32 cellular contexts compared by ENCODE assay signal in the genomic region with DNA sequence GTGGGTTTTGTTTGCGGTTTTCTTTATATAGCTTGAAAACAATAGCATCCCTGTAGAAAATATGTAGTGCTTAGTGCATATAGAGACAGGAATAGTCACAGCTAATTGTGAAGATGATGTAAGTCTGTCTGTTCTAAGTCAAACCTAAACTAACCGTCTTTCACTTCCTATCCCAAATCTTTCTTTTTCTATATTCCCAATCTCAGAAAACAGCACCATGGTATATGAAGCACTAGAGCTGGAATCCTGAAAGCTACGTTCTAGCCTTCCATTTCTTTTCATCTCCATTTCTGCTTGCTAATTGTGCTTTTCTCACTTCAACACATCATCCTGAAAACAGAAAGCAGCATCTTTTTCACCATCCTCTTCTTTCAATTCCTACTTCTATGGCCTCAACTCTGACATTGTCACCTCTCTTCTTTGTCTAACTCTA.
"Had no signal": no experiment of that assay in that cellular context is flagged by ENCODE, and none has a peak within 500 bp of the region (broad histone marks: within the 10 kb centered on the region; RNA-seq: fewer than 3 reads in every experiment).

No MANE protein-coding gene starts in this region.

- H3K36me3 ChIP-seq: ascending aorta, cardiac muscle cell, gastrocnemius medialis, left lung, lower lobe of right lung, pancreas, prostate gland, stomach, suprapubic skin, tibial artery, upper lobe of right lung had no signal

- H3K4me1 ChIP-seq: ascending aorta, gastrocnemius medialis, left lung, lower lobe of right lung, pancreas, prostate gland, stomach, suprapubic skin, tibial artery, upper lobe of right lung had no signal

- DNase-seq: activated CD4-positive, alpha-beta memory T cell treated with anti-CD3 and anti-CD28 coated beads for 36 hours; activated CD4-positive, alpha-beta T cell treated with anti-CD3 and anti-CD28 coated beads, Interleukin-2, amount 10 ng/mL, durations not matched to agents 24 days and 14 days; activated CD4-positive, CD25-positive, alpha-beta regulatory T cell treated with anti-CD3 and anti-CD28 coated beads, Interleukin-2, amount 50 U/mL, for 72 hours; activated CD8-positive, alpha-beta memory T cell treated with anti-CD3 and anti-CD28 coated beads, Interleukin-2, amount 50 U/mL, for 4 hours; activated effector memory CD4-positive, alpha-beta T cell treated with anti-CD3 and anti-CD28 coated beads, Interleukin-2, amount 50 U/mL, for 16 hours; activated naive CD4-positive, alpha-beta T cell treated with anti-CD3 and anti-CD28 coated beads for 36 hours; activated naive CD8-positive, alpha-beta T cell treated with anti-CD3 and anti-CD28 coated beads, Interleukin-2, amount 10 ng/mL, durations not matched to agents 7 days and 5 days; activated T-cell treated with anti-CD3 and anti-CD28 coated beads, Interleukin-2, amount 50 U/mL, for 1 hour; dorsolateral prefrontal cortex; effector memory CD4-positive, alpha-beta T cell; gastrocnemius medialis; glutamatergic neuron; left lung; lower lobe of right lung; mesenchymal stem cell; naive thymus-derived CD8-positive, alpha-beta T cell; nucleus accumbens; pancreas; stimulated activated CD4-positive, alpha-beta T cell treated with anti-CD3 and anti-CD28 coated beads, Interleukin-1b, Interleukin-23, amount 100 ng/mL, for 48 hours; stimulated activated CD4-positive, alpha-beta T cell treated with anti-CD3 and anti-CD28 coated beads, Interleukin-4, amount 100 ng/mL, for 4 hours; stimulated activated CD8-positive, alpha-beta memory T cell treated with anti-CD3 and anti-CD28 coated beads, Interleukin-4, amount 100 ng/mL, for 48 hours; stomach; tibial artery; upper lobe of right lung had no signal

- FAIRE-seq: islet of Langerhans had no signal

- H3K4me2 ChIP-seq: smooth muscle cell had no signal

- H3K9me3 ChIP-seq: ascending aorta, gastrocnemius medialis, left lung, lower lobe of right lung, pancreas, prostate gland, stomach, suprapubic skin, tibial artery, upper lobe of right lung had no signal

- H3K27ac ChIP-seq: ascending aorta, cardiac muscle cell, coronary artery, dorsolateral prefrontal cortex, gastrocnemius medialis, left lung, lower lobe of right lung, pancreas, prostate gland, stomach, suprapubic skin, tibial artery, upper lobe of right lung had no signal

- ATAC-seq: gastrocnemius medialis; left lung; lower lobe of right lung; naive thymus-derived CD8-positive, alpha-beta T cell; pancreas; stimulated activated memory B cell treated with anti-CD40 and anti-IgM and Interleukin-4, amounts not matched to agents 10 μg/mL and 1 μg/mL and 100 μg/mL, for 72 hours; upper lobe of right lung had no signal

- H3K4me3 ChIP-seq: ascending aorta, cardiac muscle cell, coronary artery, dorsolateral prefrontal cortex, gastrocnemius medialis, left lung, lower lobe of right lung, pancreas, prostate gland, smooth muscle cell, stomach, suprapubic skin, tibial artery, upper lobe of right lung had no signal

- H3K27me3 ChIP-seq: ascending aorta, cardiac muscle cell, gastrocnemius medialis, left lung, pancreas, stomach, suprapubic skin, tibial artery, upper lobe of right lung had no signal
